ENCODE assay signal across 24 cellular contexts in the genomic region with DNA sequence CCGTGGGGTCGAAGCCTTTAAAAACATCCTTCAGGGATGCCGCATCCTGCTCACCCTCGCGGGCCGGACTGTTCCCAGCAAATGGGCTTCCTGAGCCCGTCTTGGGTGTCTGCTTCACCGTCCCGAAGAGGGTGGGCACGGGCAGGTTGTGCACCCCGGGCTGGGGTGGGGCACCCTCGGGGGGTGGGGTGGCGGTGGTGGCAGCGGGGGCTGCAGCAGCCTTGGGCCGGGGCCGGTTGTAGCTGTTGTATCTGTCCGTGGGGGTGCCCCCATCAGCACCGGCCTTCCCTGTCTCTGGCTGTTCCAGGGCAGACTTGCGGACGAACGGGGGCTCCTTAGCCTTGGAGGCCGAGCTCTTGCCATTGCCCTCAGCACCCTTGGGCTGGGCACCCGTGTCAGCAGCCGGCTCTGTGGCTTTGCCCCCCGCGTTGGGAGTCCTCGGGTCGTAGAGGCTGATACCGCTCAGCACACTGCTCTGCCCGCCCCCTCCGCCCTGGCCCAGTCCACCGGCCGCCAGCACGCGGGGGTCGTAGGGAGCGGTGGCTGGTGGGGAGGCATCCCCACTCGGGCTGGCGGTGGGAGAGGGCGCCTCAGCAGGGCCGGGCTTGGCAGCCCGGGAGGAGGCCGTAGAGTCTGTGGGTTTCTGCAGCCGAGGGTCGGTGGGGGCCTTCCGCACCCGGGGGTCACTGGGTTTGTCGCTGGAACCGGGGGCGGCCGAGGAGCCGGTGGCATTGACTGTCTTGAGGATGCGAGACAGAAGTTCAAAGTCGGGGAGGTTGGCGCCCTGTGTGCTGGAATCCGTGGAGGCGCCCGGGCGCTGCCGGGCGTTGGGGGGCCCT. TPM values are rescaled to one million over a fixed set of nuclear protein-coding genes. Genes with fewer than 3 reads are reported as not detected.
"Had no signal": no experiment of that assay in that cellular context is flagged by ENCODE, and none has a peak within 500 bp of the region (broad histone marks: within the 10 kb centered on the region; RNA-seq: fewer than 3 reads in every experiment).

No MANE protein-coding gene starts in this region.

- H3K4me1 Mint-ChIP-seq: immature natural killer cell had no signal

- H3K27me3 ChIP-seq: esophagus muscularis mucosa, gastroesophageal sphincter, neutrophil, ovary, stomach, transverse colon had no signal

- ATAC-seq: gastroesophageal sphincter; left cardiac atrium; mucosa of descending colon; naive thymus-derived CD8-positive, alpha-beta T cell had no signal

- H3K4me3 Mint-ChIP-seq: immature natural killer cell; naive thymus-derived CD8-positive, alpha-beta T cell had no signal

- H3K9me3 Mint-ChIP-seq: immature natural killer cell; naive thymus-derived CD8-positive, alpha-beta T cell had no signal

- FAIRE-seq: endometrium, keratinocyte, small intestine had no signal

- H3K27ac ChIP-seq: coronary artery, epithelial cell of prostate, esophagus muscularis mucosa, gastroesophageal sphincter, neutrophil, ovary, stomach, thoracic aorta, transverse colon had no signal

- H3K4me3 ChIP-seq: coronary artery, esophagus muscularis mucosa, gastroesophageal sphincter, mucosa of descending colon, ovary, stomach, thoracic aorta, transverse colon had no signal

- DNase-seq: central memory CD4-positive, alpha-beta T cell; effector CD8-positive, alpha-beta T cell; glutamatergic neuron; immature natural killer cell; left cardiac atrium; mucosa of descending colon; naive thymus-derived CD8-positive, alpha-beta T cell; ovary; small intestine; stimulated activated CD4-positive, alpha-beta T cell treated with anti-CD3 and anti-CD28 coated beads, Interleukin-12 subunit alpha, Interleukin-12 subunit beta, amount 100 ng/mL, for 4 hours; stomach; substantia nigra; transverse colon had no signal

- H3K27me3 Mint-ChIP-seq: naive thymus-derived CD8-positive, alpha-beta T cell had no signal

- H3K36me3 ChIP-seq: ovary had no signal

- H3K4me1 ChIP-seq: esophagus muscularis mucosa, gastroesophageal sphincter, transverse colon had no signal

- H3K27ac Mint-ChIP-seq: immature natural killer cell; naive thymus-derived CD8-positive, alpha-beta T cell had no signal

- H3K9me3 ChIP-seq: esophagus muscularis mucosa, gastroesophageal sphincter, mucosa of descending colon, neutrophil, ovary, stomach, thoracic aorta, transverse colon had no signal

RNA-seq across cellular contexts. Expression of a gene that starts 47.0 kb away (rescaled TPM):
- total RNA-seq: dermis microvascular lymphatic vessel endothelial cell, ureter had no signal
- polyA plus RNA-seq: immature natural killer cell, neural cell had no signal
